ENCODE assay signal across 8 cellular contexts in the genomic region with DNA sequence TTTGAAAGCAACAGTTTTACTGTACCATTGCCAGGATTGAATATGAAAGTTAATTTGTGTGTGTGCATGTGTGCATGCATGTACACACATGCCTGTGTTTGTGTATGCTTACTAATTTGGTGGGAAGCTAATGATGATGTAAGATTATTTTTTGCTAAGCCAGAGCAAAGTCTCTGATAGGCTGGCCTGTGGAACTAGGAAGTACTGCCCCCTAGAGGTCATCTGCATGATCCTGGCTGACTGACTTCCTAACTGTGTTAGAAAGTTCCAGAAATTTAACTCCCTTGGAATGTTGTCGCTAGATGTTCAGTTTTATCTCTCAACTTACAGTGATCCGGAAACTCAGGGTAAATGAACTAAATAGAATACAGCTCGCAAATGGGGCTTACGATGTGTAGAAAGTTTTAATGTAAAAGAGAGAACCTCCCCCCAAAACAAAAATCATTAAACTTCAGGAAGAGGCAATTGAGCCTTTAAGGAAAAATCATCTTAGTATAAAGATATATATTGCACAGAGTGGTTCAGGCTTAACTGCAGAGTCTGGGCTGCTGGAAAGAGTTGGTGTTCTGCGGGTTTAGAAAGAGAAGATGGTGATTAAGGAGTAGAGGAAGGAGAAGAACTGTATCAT. TPM values are rescaled to one million over a fixed set of nuclear protein-coding genes. Genes with fewer than 3 reads are reported as not detected.
DNase-seq lines count a peak whose midpoint lies in the region; ATAC-seq and TF ChIP-seq lines count a peak whose summit lies in the region.

No MANE protein-coding gene starts in this region.

- peaks cover 1% of the 10 kb centered on the region for H3K4me1 Mint-ChIP-seq in activated CD4-positive, alpha-beta memory T cell treated with anti-CD3 and anti-CD28 coated beads, Interleukin-2, amount 10 ng/mL, durations not matched to agents 7 days and 5 days
- H3K4me1 Mint-ChIP-seq in neural progenitor cell = peaks cover 11% of the 10 kb centered on the region

- peaks cover 11% of the 10 kb centered on the region for H3K27me3 Mint-ChIP-seq in activated CD4-positive, alpha-beta memory T cell treated with anti-CD3 and anti-CD28 coated beads, Interleukin-2, amount 10 ng/mL, durations not matched to agents 7 days and 5 days
- H3K27me3 Mint-ChIP-seq in neural progenitor cell (ENCODE audit: insufficient read depth, low read depth) = peaks cover 4% of the 10 kb centered on the region

- H3K9ac ChIP-seq in neural progenitor cell = no peak overlapping the region

- no peaks in the 10 kb centered on the region for H3K27me3 ChIP-seq in esophagus squamous epithelium
- H3K27me3 ChIP-seq in neural progenitor cell = no peaks in the 10 kb centered on the region

- H3K27ac Mint-ChIP-seq in activated CD4-positive, alpha-beta memory T cell treated with anti-CD3 and anti-CD28 coated beads, Interleukin-2, amount 10 ng/mL, durations not matched to agents 7 days and 5 days = no peak overlapping the region
- no peak overlapping the region for H3K27ac Mint-ChIP-seq in neural progenitor cell

- intact Hi-C loops in Right ventricle myocardium inferior (cut with DNase I) = no loop called here
- intact Hi-C loops in cardiac septum (cut with DNase I) = loop anchor here (10.0 kb wide), 1 partner anchor 178 kb away; no protein-coding TSS in a partner anchor
- intact Hi-C loops in esophagus squamous epithelium (cut with DNase I) = no loop called here
- intact Hi-C loops in posterior vena cava (cut with DNase I) = no loop called here

- no peak overlapping the region for H3K4me3 Mint-ChIP-seq in activated CD4-positive, alpha-beta memory T cell treated with anti-CD3 and anti-CD28 coated beads, Interleukin-2, amount 10 ng/mL, durations not matched to agents 7 days and 5 days
- H3K4me3 Mint-ChIP-seq in neural progenitor cell = no peak overlapping the region

- POLR2A ChIA-PET in activated CD4-positive, alpha-beta memory T cell treated with anti-CD3 and anti-CD28 coated beads, Interleukin-2, amount 10 ng/mL, durations not matched to agents 7 days and 5 days (lab: Charles Lee) = no interaction called here

- peak; percentile 44 for ATAC-seq in Right ventricle myocardium inferior

- H3K27ac ChIP-seq in esophagus squamous epithelium (no peak overlapping the region), neural progenitor cell (no peak overlapping the region)

- H3K36me3 Mint-ChIP-seq in activated CD4-positive, alpha-beta memory T cell treated with anti-CD3 and anti-CD28 coated beads, Interleukin-2, amount 10 ng/mL, durations not matched to agents 7 days and 5 days (ENCODE audit: low read depth) = peaks cover 2% of the 10 kb centered on the region
- H3K36me3 Mint-ChIP-seq in neural progenitor cell = no peaks in the 10 kb centered on the region

- TF ChIP-seq CTCF in esophagus squamous epithelium (IDR thresholded peaks at IDR 0.05) = peak; percentile 51 to 66 (median 58)
- peak; percentile 53 for TF ChIP-seq CTCF in neural progenitor cell (IDR thresholded peaks at IDR 0.05)

- H2AFZ ChIP-seq in neural progenitor cell (replicated peaks) = peak overlapping the region; percentile 93

- H4K20me1 ChIP-seq in neural progenitor cell (ENCODE audit: low read depth) = no peaks in the 10 kb centered on the region

- DNase-seq in Right ventricle myocardium inferior (ENCODE audit: missing footprints) = no peak
- no peak for DNase-seq in cardiac septum (ENCODE audit: low spot score)
- peak; percentile 50 for DNase-seq in LoVo (ENCODE audit: low spot score)
- DNase-seq in activated CD4-positive, alpha-beta memory T cell treated with anti-CD3 and anti-CD28 coated beads, Interleukin-2, amount 10 ng/mL, durations not matched to agents 7 days and 5 days = peak; percentile 39
- no peak for DNase-seq in esophagus squamous epithelium (lab: John Stamatoyannopoulos, UW)
- no peak for DNase-seq in neural progenitor cell (ENCODE audit: low spot score)
- DNase-seq in SHP77 treated with DMSO at 0.1 percent for 48 hours (lab: John Stamatoyannopoulos, UW) = no peak
- no peak for DNase-seq in posterior vena cava (ENCODE audit: low spot score)

- peaks cover 0 to 5% (median 0%) of the 10 kb centered on the region in 3 donors for H3K4me1 ChIP-seq in esophagus squamous epithelium
- H3K4me1 ChIP-seq in neural progenitor cell = peaks cover 34% of the 10 kb centered on the region

- no peaks in the 10 kb centered on the region for H3K79me2 ChIP-seq in neural progenitor cell (ENCODE audit: low read depth)

- 90 to 91% methylated on average over 5 of the region's 5 CpGs for WGBS in esophagus squamous epithelium, 2 donors

- H3K36me3 ChIP-seq in esophagus squamous epithelium (no peaks in the 10 kb centered on the region), neural progenitor cell (no peaks in the 10 kb centered on the region)

- H3F3A ChIP-seq in neural progenitor cell (ENCODE audit: low read depth) = peaks cover 10% of the 10 kb centered on the region

- no peak for TF ChIP-seq POLR2A in esophagus squamous epithelium (IDR thresholded peaks at IDR 0.05)

- no peak overlapping the region for H3K4me2 ChIP-seq in neural progenitor cell

- H3K9me3 ChIP-seq in esophagus squamous epithelium = peaks cover 0 to 3% (median 0%) of the 10 kb centered on the region in 3 donors
- H3K9me3 ChIP-seq in neural progenitor cell (ENCODE audit: low read depth) = peaks cover 4% of the 10 kb centered on the region

- H3K4me3 ChIP-seq in esophagus squamous epithelium (no peak overlapping the region), neural progenitor cell (no peak overlapping the region)

- H3K9me3 Mint-ChIP-seq in activated CD4-positive, alpha-beta memory T cell treated with anti-CD3 and anti-CD28 coated beads, Interleukin-2, amount 10 ng/mL, durations not matched to agents 7 days and 5 days = peaks cover 6% of the 10 kb centered on the region
- H3K9me3 Mint-ChIP-seq in neural progenitor cell = peaks cover 10% of the 10 kb centered on the region

- CTCF ChIA-PET in activated CD4-positive, alpha-beta memory T cell treated with anti-CD3 and anti-CD28 coated beads, Interleukin-2, amount 10 ng/mL, durations not matched to agents 7 days and 5 days (lab: Charles Lee) = interaction anchor here (0.6 to 5.7 kb wide), 11 partner anchors 9 to 313 kb away, joined by 3 to 48 read pairs (median 4); a partner anchor contains a TSS

RNA-seq across cellular contexts. Expression of a gene that starts 34.3 kb away (rescaled TPM):
- total RNA-seq in Right ventricle myocardium inferior (140 TPM), cardiac septum (64.4 TPM), esophagus squamous epithelium (10 to 100 TPM; 23.3 to 88.7 (median 73.3) TPM), neural progenitor cell (ENCODE audit: low replicate concordance) (103 and 142 TPM in 2 replicates), posterior vena cava (10 to 100 TPM; 74.4 to 88.0 TPM)
- total RNA-seq in activated CD4-positive, alpha-beta memory T cell treated with anti-CD3 and anti-CD28 coated beads, Interleukin-2, amount 10 ng/mL, durations not matched to agents 7 days and 5 days = 100 to 1,000 TPM; 209 to 214 TPM

Comparison
In these comparisons a context has a peak if more than half of its experiments do, and no peak if none do; other contexts are left out.
1. DNase-seq: peak in LoVo (single experiment) and activated CD4-positive, alpha-beta memory T cell treated with anti-CD3 and anti-CD28 coated beads, Interleukin-2, amount 10 ng/mL, durations not matched to agents 7 days and 5 days (single experiment); none in Right ventricle myocardium inferior (single experiment), cardiac septum (single experiment), esophagus squamous epithelium (single experiment), neural progenitor cell (single experiment), SHP77 treated with DMSO at 0.1 percent for 48 hours (single experiment) and posterior vena cava (single experiment).